3 cellular contexts compared by ENCODE assay signal in the genomic region with DNA sequence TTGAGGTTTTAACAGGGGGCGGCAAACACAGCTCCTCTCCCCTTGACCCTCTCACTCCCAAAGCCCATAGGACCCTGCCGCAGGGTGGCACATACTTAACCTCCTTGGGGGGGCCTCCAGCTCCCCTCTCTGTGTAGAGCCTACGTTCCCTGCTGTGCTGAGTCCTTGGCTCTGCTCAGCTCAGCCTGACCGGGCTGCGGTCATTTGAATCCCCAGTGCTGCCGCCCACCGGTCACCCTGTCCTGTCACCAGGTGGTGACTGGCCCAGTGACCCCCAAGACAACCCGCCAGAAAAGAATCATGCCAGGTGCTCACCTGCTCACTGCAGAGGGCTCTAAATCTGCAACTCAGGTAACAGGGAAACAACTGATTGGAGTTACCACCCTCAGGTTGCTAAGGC. TPM values are rescaled to one million over a fixed set of nuclear protein-coding genes. Genes with fewer than 3 reads are reported as not detected.
"Had no signal": no experiment of that assay in that cellular context is flagged by ENCODE, and none has a peak within 500 bp of the region (broad histone marks: within the 10 kb centered on the region; RNA-seq: fewer than 3 reads in every experiment).

No MANE protein-coding gene starts in this region.

RNA-seq across cellular contexts. Expression of a gene that starts 12.6 kb away (rescaled TPM):
- polyA plus RNA-seq: fibroblast of lung, heart left ventricle, psoas muscle had no signal
